ENCODE assay signal across 8 cellular contexts in the genomic region with DNA sequence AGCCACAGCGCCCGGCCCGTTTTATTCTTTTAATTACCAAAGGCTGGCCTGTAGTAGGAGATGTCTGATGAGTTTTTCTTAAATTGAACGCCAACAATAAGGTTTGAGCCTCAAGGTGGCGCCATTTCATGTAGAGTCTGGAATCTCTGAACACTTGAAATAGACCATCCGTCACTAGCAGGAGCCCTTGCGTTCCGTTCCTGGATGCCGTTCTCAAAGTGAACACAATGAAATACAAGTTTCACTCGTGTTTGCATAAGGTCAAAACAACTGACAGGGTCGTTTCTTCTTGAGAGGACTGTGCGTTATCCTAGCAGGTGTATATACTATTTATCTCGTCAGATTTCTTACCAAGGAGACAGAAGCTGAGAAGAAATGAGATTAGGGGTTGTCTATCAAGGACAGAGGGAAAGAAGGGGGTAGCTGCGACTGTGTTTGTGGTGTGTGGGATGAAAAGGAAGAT. TPM values are rescaled to one million over a fixed set of nuclear protein-coding genes. Genes with fewer than 3 reads are reported as not detected.
DNase-seq lines count a peak whose midpoint lies in the region; ATAC-seq and TF ChIP-seq lines count a peak whose summit lies in the region.

No MANE protein-coding gene starts in this region.

- peaks cover 6% of the 10 kb centered on the region for H3K4me1 Mint-ChIP-seq in activated T-cell treated with anti-CD3 and anti-CD28 coated beads, Interleukin-2, amount 50 U/mL, for 72 hours (ENCODE audit: low read depth)
- peaks cover 7% of the 10 kb centered on the region for H3K4me1 Mint-ChIP-seq in neural progenitor cell

- H3K27me3 ChIP-seq in fibroblast of lung (ENCODE audit: control insufficient read depth, insufficient read depth, low read length): peaks cover 5% of the 10 kb centered on the region
- peaks cover 18% of the 10 kb centered on the region for H3K27me3 ChIP-seq in neural progenitor cell

- H3K4me1 ChIP-seq in fibroblast of lung (ENCODE audit: control insufficient read depth, extremely low read depth, insufficient read depth, low read length) (no peaks in the 10 kb centered on the region), neural progenitor cell (no peaks in the 10 kb centered on the region)

- peak overlapping the region; percentile 0 for H3K27ac Mint-ChIP-seq in activated T-cell treated with anti-CD3 and anti-CD28 coated beads, Interleukin-2, amount 50 U/mL, for 72 hours
- no peak overlapping the region for H3K27ac Mint-ChIP-seq in neural progenitor cell

- H3K4me3 ChIP-seq in LNCaP clone FGC (ENCODE audit: low read depth, low read length): no peak overlapping the region
- no peak overlapping the region for H3K4me3 ChIP-seq in fibroblast of lung (replicated peaks in 1 of 4; ENCODE audit: control extremely low read depth in 1 of 4, insufficient read depth in 1 of 4, low read depth in 3 of 4, low read length in 4 of 4)
- no peak overlapping the region for H3K4me3 ChIP-seq in neural progenitor cell

- H3K27ac ChIP-seq in fibroblast of lung (ENCODE audit: insufficient read depth, low read length) (no peak overlapping the region), neural progenitor cell (no peak overlapping the region)

- peak overlapping the region in 1 of 2 donors; percentile 74 for H3K4me3 Mint-ChIP-seq in activated T-cell treated with anti-CD3 and anti-CD28 coated beads, Interleukin-2, amount 50 U/mL, for 72 hours
- H3K4me3 Mint-ChIP-seq in neural progenitor cell: no peak overlapping the region

- H2AFZ ChIP-seq in fibroblast of lung (ENCODE audit: low read length): peak overlapping the region; percentile 32
- no peak overlapping the region for H2AFZ ChIP-seq in neural progenitor cell (replicated peaks)

- H3K9me3 ChIP-seq in fibroblast of lung (ENCODE audit: control insufficient read depth, insufficient read depth, low read depth, low read length): no peaks in the 10 kb centered on the region
- H3K9me3 ChIP-seq in neural progenitor cell (ENCODE audit: low read depth): no peaks in the 10 kb centered on the region

- no peaks in the 10 kb centered on the region for H3F3A ChIP-seq in neural progenitor cell (ENCODE audit: low read depth)

- H4K20me1 ChIP-seq in fibroblast of lung (ENCODE audit: control insufficient read depth, extremely low read depth, insufficient read depth, low read length) (no peaks in the 10 kb centered on the region), neural progenitor cell (ENCODE audit: low read depth) (no peaks in the 10 kb centered on the region)

- no peaks in the 10 kb centered on the region for H3K36me3 Mint-ChIP-seq in activated T-cell treated with anti-CD3 and anti-CD28 coated beads, Interleukin-2, amount 50 U/mL, for 72 hours (ENCODE audit: insufficient read depth in 2 of 2)
- H3K36me3 Mint-ChIP-seq in neural progenitor cell: no peaks in the 10 kb centered on the region

- H3K9me3 Mint-ChIP-seq in activated T-cell treated with anti-CD3 and anti-CD28 coated beads, Interleukin-2, amount 50 U/mL, for 72 hours: no peaks in the 10 kb centered on the region
- no peaks in the 10 kb centered on the region for H3K9me3 Mint-ChIP-seq in neural progenitor cell

- peak; percentile 12 for DNase-seq in DMS 273 treated with DMSO at 0.1 percent for 48 hours (lab: John Stamatoyannopoulos, UW)
- peak; percentile 83 for DNase-seq in LNCaP clone FGC (ENCODE audit: low read depth)
- peak; percentile 86 for DNase-seq in RKO (ENCODE audit: low spot score)
- peak; percentile 76 to 79 for DNase-seq in activated T-cell treated with anti-CD3 and anti-CD28 coated beads, Interleukin-2, amount 50 U/mL, for 72 hours
- DNase-seq in fibroblast of lung (ENCODE audit: low read depth in 2 of 2): peak; percentile 56 to 85
- DNase-seq in neural progenitor cell (ENCODE audit: low spot score): peak; percentile 95
- DNase-seq in stromal cell of bone marrow (ENCODE audit: low read depth): peak; percentile 69

- ATAC-seq in activated T-cell treated with anti-CD3 and anti-CD28 coated beads, Interleukin-2, amount 50 U/mL, for 72 hours (replicated peaks in 1 of 2): peak; percentile 69 to 71
- no peak for ATAC-seq in GM18868 (IDR thresholded peaks at IDR 0.05; ENCODE audit: unreplicated experiment)

- peaks cover 25% of the 10 kb centered on the region for H3K27me3 Mint-ChIP-seq in activated T-cell treated with anti-CD3 and anti-CD28 coated beads, Interleukin-2, amount 50 U/mL, for 72 hours (ENCODE audit: low read depth)
- H3K27me3 Mint-ChIP-seq in neural progenitor cell (ENCODE audit: insufficient read depth, low read depth): peaks cover 10% of the 10 kb centered on the region

- peak; percentile 96 for TF ChIP-seq CTCF in LNCaP clone FGC (IDR thresholded peaks at IDR 0.05; ENCODE audit: control insufficient read depth, extremely low read depth, insufficient read depth)
- TF ChIP-seq CTCF in fibroblast of lung (conservative IDR thresholded peaks at IDR 0.05 in 1 of 2, IDR thresholded peaks at IDR 0.05 in 1 of 2; ENCODE audit: low read depth in 1 of 2, low read length in 2 of 2): peak; percentile 63 to 72
- peak; percentile 89 for TF ChIP-seq CTCF in neural progenitor cell (IDR thresholded peaks at IDR 0.05)

- H3K4me2 ChIP-seq in fibroblast of lung (ENCODE audit: extremely low read depth, insufficient read depth, low read length) (peak overlapping the region; percentile 42), neural progenitor cell (peak overlapping the region; percentile 52)

- H3K36me3 ChIP-seq in fibroblast of lung (ENCODE audit: control insufficient read depth, insufficient read depth, low read length) (no peaks in the 10 kb centered on the region), neural progenitor cell (no peaks in the 10 kb centered on the region)

- H3K9ac ChIP-seq in fibroblast of lung (ENCODE audit: insufficient read depth, low read length) (no peak overlapping the region), neural progenitor cell (no peak overlapping the region)

- H3K79me2 ChIP-seq in fibroblast of lung (ENCODE audit: control insufficient read depth, insufficient read depth, low read length): no peaks in the 10 kb centered on the region
- no peaks in the 10 kb centered on the region for H3K79me2 ChIP-seq in neural progenitor cell (ENCODE audit: low read depth)

RNA-seq across cellular contexts. Expression of gene SCGB1D1, which starts 18.7 kb away (rescaled TPM):
- not detected for total RNA-seq in activated T-cell treated with anti-CD3 and anti-CD28 coated beads, Interleukin-2, amount 50 U/mL, for 72 hours
- total RNA-seq in fibroblast of lung: not detected in 2 replicates
- polyA plus RNA-seq in fibroblast of lung: not detected in 2 replicates
- not detected in 2 replicates for polyA plus RNA-seq in fibroblast of lung (2012)
- polyA minus RNA-seq in fibroblast of lung (ENCODE audit: low replicate concordance): not detected in 2 replicates
- not detected in 2 replicates for total RNA-seq in neural progenitor cell (ENCODE audit: low replicate concordance)

RNA-seq across cellular contexts. Expression of gene SCGB2A1, which starts 37.2 kb away (rescaled TPM):
- not detected for total RNA-seq in activated T-cell treated with anti-CD3 and anti-CD28 coated beads, Interleukin-2, amount 50 U/mL, for 72 hours
- not detected in 2 replicates for total RNA-seq in fibroblast of lung
- not detected in 2 replicates for polyA plus RNA-seq in fibroblast of lung
- not detected in 2 replicates for polyA plus RNA-seq in fibroblast of lung (2012)
- polyA minus RNA-seq in fibroblast of lung (ENCODE audit: low replicate concordance): not detected in 2 replicates
- not detected in 2 replicates for total RNA-seq in neural progenitor cell (ENCODE audit: low replicate concordance)

RNA-seq across cellular contexts. Expression of gene INCENP, which starts 47.5 kb away (rescaled TPM):
- 100 to 1,000 TPM; 129 to 161 TPM for total RNA-seq in activated T-cell treated with anti-CD3 and anti-CD28 coated beads, Interleukin-2, amount 50 U/mL, for 72 hours
- total RNA-seq in fibroblast of lung (6.4 and 12.7 TPM in 2 replicates), neural progenitor cell (ENCODE audit: low replicate concordance) (73.9 and 135 TPM in 2 replicates)
- polyA plus RNA-seq in fibroblast of lung: 6.6 and 18.3 TPM in 2 replicates
- 9.0 and 24.3 TPM in 2 replicates for polyA plus RNA-seq in fibroblast of lung (2012)
- 10.3 and 36.6 TPM in 2 replicates for polyA minus RNA-seq in fibroblast of lung (ENCODE audit: low replicate concordance)

Comparison
In these comparisons a context has a peak if more than half of its experiments do, and no peak if none do; other contexts are left out.
1. DNase-seq: peak in every context shown above with its lines; median percentile 95 in neural progenitor cell; 86 in RKO; 83 in LNCaP clone FGC; 78 in activated T-cell treated with anti-CD3 and anti-CD28 coated beads, Interleukin-2, amount 50 U/mL, for 72 hours; 70 in fibroblast of lung; 69 in stromal cell of bone marrow; 12 in DMS 273 treated with DMSO at 0.1 percent for 48 hours.